ENCODE assay signal across 24 cellular contexts in the genomic region with DNA sequence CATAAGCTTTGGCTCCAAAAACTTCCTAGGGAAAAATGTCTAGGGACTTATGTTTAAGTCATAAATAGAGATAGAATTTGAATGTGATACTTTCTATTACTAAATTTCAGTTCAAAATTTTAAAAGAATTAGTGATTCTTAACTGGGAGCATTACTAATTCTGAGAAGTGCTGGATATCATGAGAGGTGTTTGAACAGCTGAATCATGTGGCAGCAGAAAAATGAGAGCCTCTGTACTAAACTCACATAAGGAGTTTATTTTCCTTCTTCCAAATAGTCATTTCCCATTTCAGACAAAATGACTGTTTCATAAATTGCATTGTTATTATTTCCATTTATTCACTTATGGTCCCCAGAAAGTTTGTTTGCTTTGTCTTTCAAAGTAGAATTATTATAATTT.
"Had no signal": no experiment of that assay in that cellular context is flagged by ENCODE, and none has a peak within 500 bp of the region (broad histone marks: within the 10 kb centered on the region; RNA-seq: fewer than 3 reads in every experiment).

No MANE protein-coding gene starts in this region.

- H3K27ac ChIP-seq: dorsolateral prefrontal cortex, epithelial cell of prostate, esophagus muscularis mucosa, gastroesophageal sphincter, pancreas, suprapubic skin, thyroid gland had no signal

- FAIRE-seq: kidney, pancreas, small intestine, urothelium cell line had no signal

- H3K9me3 Mint-ChIP-seq: naive B cell, nephron, type B pancreatic cell had no signal

- H3K36me3 Mint-ChIP-seq: naive B cell, type B pancreatic cell had no signal

- H3K36me3 ChIP-seq: esophagus muscularis mucosa, gastroesophageal sphincter, pancreas, suprapubic skin, thyroid gland had no signal

- H3K27me3 ChIP-seq: dorsolateral prefrontal cortex, esophagus muscularis mucosa, gastroesophageal sphincter, pancreas, suprapubic skin, thyroid gland had no signal

- H3K4me3 Mint-ChIP-seq: naive B cell, nephron, type B pancreatic cell had no signal

- ATAC-seq: gastroesophageal sphincter, left cardiac atrium, right cardiac atrium had no signal

- H3K27ac Mint-ChIP-seq: nephron, progenitor cell of endocrine pancreas had no signal

- H3K27me3 Mint-ChIP-seq: naive B cell, type B pancreatic cell had no signal

- DNase-seq: cortex of kidney; dorsolateral prefrontal cortex; effector CD8-positive, alpha-beta T cell; foreskin fibroblast; glutamatergic neuron; kidney; left cardiac atrium; mesendoderm; naive B cell; occipital lobe; pancreas; right cardiac atrium; small intestine; stimulated activated CD4-positive, alpha-beta T cell treated with anti-CD3 and anti-CD28 coated beads, Interleukin-12 subunit alpha, Interleukin-12 subunit beta, amount 100 ng/mL, for 4 hours; stimulated activated naive CD4-positive, alpha-beta T cell treated with Interleukin-2 at 50 U/mL for 16 hours; thyroid gland had no signal

- H3K4me3 ChIP-seq: dorsolateral prefrontal cortex, esophagus muscularis mucosa, gastroesophageal sphincter, pancreas, suprapubic skin, thyroid gland had no signal
